In genomic region chr9:98364042-98364441, GRCh38 we compare ENCODE assay signal across 16 cellular contexts.
DNase-seq lines count a peak whose midpoint lies in the region; ATAC-seq and TF ChIP-seq lines count a peak whose summit lies in the region.
"Had no signal": no experiment of that assay in that cellular context is flagged by ENCODE, and none has a peak within 500 bp of the region (broad histone marks: within the 10 kb centered on the region; RNA-seq: fewer than 3 reads in every experiment).

No MANE protein-coding gene starts in this region.

- peak overlapping the region; percentile 50; the same call in 1 of the 2 replicates for H2BK120ac ChIP-seq in IMR-90 (ENCODE audit: low read depth, low read length)

- no peaks in the 10 kb centered on the region for H4K20me1 ChIP-seq in IMR-90 (ENCODE audit: insufficient read depth, low read length)

- no TSS peak for BruUV-seq in IMR-90 (replicated peaks; lab: Mats Ljungman, UMichigan)

- H2BK20ac ChIP-seq in IMR-90 (ENCODE audit: low read depth, low read length), result peak overlapping the region; percentile 66; the same call in 1 of the 2 replicates

- TF ChIP-seq POLR2A in IMR-90 (IDR thresholded peaks at IDR 0.05; ENCODE audit: low read depth, low read length) (no peak), esophagus muscularis mucosa (IDR thresholded peaks at IDR 0.05; ENCODE audit: low read depth) (no peak)

- H4K5ac ChIP-seq in IMR-90 (ENCODE audit: low read depth, low read length), result no peak overlapping the region

- no peak for TF ChIP-seq RAD21 in IMR-90 (IDR thresholded peaks at IDR 0.05; ENCODE audit: low read length)

- TF ChIP-seq CTCF in GM10248 (IDR thresholded peaks at IDR 0.05; ENCODE audit: control extremely low read depth, extremely low read depth, low read depth, missing control alignments) (no peak), IMR-90 (conservative IDR thresholded peaks at IDR 0.05; ENCODE audit: low read depth, low read length) (no peak), esophagus muscularis mucosa (IDR thresholded peaks at IDR 0.05) (no peak), retinal pigment epithelial cell (conservative IDR thresholded peaks at IDR 0.05; ENCODE audit: low read depth, low read length) (no peak)

- no peak overlapping the region for H3K27ac ChIP-seq in IMR-90 (ENCODE audit: insufficient read depth, low read length)
- no peak overlapping the region for H3K27ac ChIP-seq in esophagus muscularis mucosa (replicated peaks in 1 of 4)
- H3K27ac ChIP-seq: C4-2B, HL-60 had no signal

- H3K9me1 ChIP-seq in IMR-90 (ENCODE audit: insufficient read depth, low read length), result peaks cover 6% of the 10 kb centered on the region; the same call in 1 of the 2 replicates

- no peak overlapping the region for H3K4me2 ChIP-seq in IMR-90 (ENCODE audit: low read depth, low read length)

- peak overlapping the region; percentile 48 for H2AFZ ChIP-seq in IMR-90 (replicated peaks; ENCODE audit: low read length, poor library complexity)

- peak overlapping the region; percentile 63; the same call in 1 of the 2 replicates for H3K14ac ChIP-seq in IMR-90 (replicated peaks; ENCODE audit: low read depth, low read length)

- H3K27me3 ChIP-seq in IMR-90 (ENCODE audit: control insufficient read depth, insufficient read depth, low read length), result no peaks in the 10 kb centered on the region
- peaks cover 0 to 6% (median 0%) of the 10 kb centered on the region in 4 donors for H3K27me3 ChIP-seq in esophagus muscularis mucosa

- no peak for TF ChIP-seq EP300 in esophagus muscularis mucosa (IDR thresholded peaks at IDR 0.05)

- DNase-seq in GM10248 (ENCODE audit: extremely low spot score) (peak; percentile 0), IMR-90 (no peak), esophagus muscularis mucosa (ENCODE audit: extremely low spot score) (peak; percentile 60), retinal pigment epithelial cell (ENCODE audit: low read depth) (peak; percentile 55), left ventricle myocardium superior (no peak), Ammon's horn (ENCODE audit: low spot score) (no peak)
- no peak for DNase-seq in activated CD4-positive, alpha-beta T cell treated with anti-CD3 and anti-CD28 coated beads, Interleukin-2, amount 50 U/mL, for 1 hour
- DNase-seq: ACHN; CD4-positive, alpha-beta T cell; DMS79 treated with DMSO at 0.1 percent for 48 hours; GF-D8 had no signal

- H2BK5ac ChIP-seq in IMR-90 (ENCODE audit: low read depth, low read length, poor library complexity, severe bottlenecking), result no peak overlapping the region

- H2AK5ac ChIP-seq in IMR-90 (ENCODE audit: low read depth, low read length), result peak overlapping the region; percentile 4; the same call in 1 of the 2 replicates

- in situ Hi-C loops in IMR-90 (cut with MboI; ENCODE audit: low sequenced_read_pairs), result no loop called here

- H2AK9ac ChIP-seq in IMR-90 (replicated peaks; ENCODE audit: low read depth, low read length, poor library complexity), result no peak overlapping the region

- intact Hi-C loops in IMR-90 (cut with micrococcal nuclease), result no loop called here
- intact Hi-C loops in esophagus muscularis mucosa (cut with DNase I), result no loop called here
- intact Hi-C loops in left ventricle myocardium superior (cut with micrococcal nuclease), result no loop called here

- H4K91ac ChIP-seq in IMR-90 (ENCODE audit: insufficient read depth, low read depth, low read length), result no peak overlapping the region; the same call in 1 of the 2 replicates

- 0 out of 3 replicates have a peak overlapping the region, but pooled peaks have one; percentile 53 for H2BK15ac ChIP-seq in IMR-90 (ENCODE audit: low read depth, low read length)

- H3K18ac ChIP-seq in IMR-90 (ENCODE audit: low read depth, low read length), result no peak overlapping the region

- 29% methylated on average over 4 of the region's 6 CpGs; no CpG with 5 or more reads in 1 of the 2 experiments for WGBS in IMR-90 (ENCODE audit: extremely low coverage in 2 of 2, insufficient read length in 1 of 2), 2 experiments
- WGBS in esophagus muscularis mucosa, result 58% methylated on average over 6 of the region's 6 CpGs

- H3K4me3 ChIP-seq in IMR-90 (ENCODE audit: insufficient read depth, low read depth, low read length), result no peak overlapping the region
- H3K4me3 ChIP-seq in esophagus muscularis mucosa, result no peak overlapping the region
- H3K4me3 ChIP-seq in retinal pigment epithelial cell (ENCODE audit: low read length), result no peak overlapping the region
- H3K4me3 ChIP-seq: GM12878, HAP-1, K562 had no signal

- no peak overlapping the region for H3K56ac ChIP-seq in IMR-90 (ENCODE audit: extremely low read depth, insufficient read depth, low read length)

- peak overlapping the region in 1 of 2 experiments; percentile 31; a peak in 1 of 4 replicates for H4K8ac ChIP-seq in IMR-90 (ENCODE audit: low read depth in 2 of 2, low read length in 2 of 2)

- H3K79me1 ChIP-seq in IMR-90 (ENCODE audit: low read depth in 1 of 2, low read length in 2 of 2), result 0 out of 4 replicates have a peak, but pooled peaks cover 0 to 4% of the 10 kb centered on the region in 2 experiments

- no peak overlapping the region for H3K9ac ChIP-seq in IMR-90 (ENCODE audit: low read depth, low read length)

- H3K4ac ChIP-seq in IMR-90 (ENCODE audit: low read depth, low read length), result peak overlapping the region; percentile 25

- CTCF ChIA-PET in GM10248 (lab: Yijun Ruan, JAX), result interaction anchor here (0.8 to 2.0 kb wide), 4 partner anchors 12 to 21 kb away, joined by 3 to 5 read pairs (median 4); no protein-coding TSS in a partner anchor
- CTCF ChIA-PET in IMR-90 (lab: Yijun Ruan, JAX), result interaction anchor here (0.6 to 1.3 kb wide), 4 partner anchors 26 to 264 kb away, joined by 3 to 4 read pairs (median 3); no protein-coding TSS in a partner anchor

- peaks cover 6% of the 10 kb centered on the region for H3K9me3 ChIP-seq in IMR-90 (ENCODE audit: control insufficient read depth, insufficient read depth, low read length)
- peaks cover 0 to 15% (median 10%) of the 10 kb centered on the region in 4 donors for H3K9me3 ChIP-seq in esophagus muscularis mucosa

- no peak overlapping the region; the same call in 1 of the 2 replicates for H3K23ac ChIP-seq in IMR-90 (ENCODE audit: low read depth, low read length)

- peaks cover 3% of the 10 kb centered on the region; the same call in 1 of the 2 replicates for H3K36me3 ChIP-seq in IMR-90 (ENCODE audit: control insufficient read depth, insufficient read depth, low read length)
- no peaks in the 10 kb centered on the region for H3K36me3 ChIP-seq in esophagus muscularis mucosa
- H3K36me3 ChIP-seq: HAP-1 had no signal

- POLR2A ChIA-PET in GM10248 (lab: Yijun Ruan, JAX), result no interaction called here
- POLR2A ChIA-PET in IMR-90 (lab: Charles Lee; ENCODE audit: unreplicated experiment), result no interaction called here

- dilution Hi-C loops in IMR-90 (cut with HindIII; ENCODE audit: low sequenced_read_pairs, unreplicated experiment), result no loop called here

- ATAC-seq in IMR-90 (ENCODE audit: low read depth), result no peak
- ATAC-seq in left ventricle myocardium superior, result no peak
- ATAC-seq: GM12878, K562 had no signal

- H3K4me1 ChIP-seq in IMR-90 (ENCODE audit: control insufficient read depth, insufficient read depth, low read length), result no peaks in the 10 kb centered on the region; the same call in 1 of the 2 replicates
- H3K4me1 ChIP-seq in esophagus muscularis mucosa, result no peaks in the 10 kb centered on the region
- H3K4me1 ChIP-seq: HAP-1 had no signal

TF ChIP-seq in IMR-90, 13 proteins besides CTCF, POLR2A, EP300 and RAD21:
- TF ChIP-seq BHLHE40 (IDR thresholded peaks at IDR 0.05; ENCODE audit: low read depth, low read length) (no peak), MAFK (IDR thresholded peaks at IDR 0.05; ENCODE audit: low read depth, low read length) (no peak), MXI1 (IDR thresholded peaks at IDR 0.05; ENCODE audit: borderline replicate concordance, low read depth, low read length) (no peak), RFX5 (IDR thresholded peaks at IDR 0.05; ENCODE audit: low read depth, low read length) (no peak), CEBPB (IDR thresholded peaks at IDR 0.05; ENCODE audit: low read depth, low read length) (no peak), FOS (IDR thresholded peaks at IDR 0.05; ENCODE audit: low read depth, low read length) (no peak), RCOR1 (IDR thresholded peaks at IDR 0.05; ENCODE audit: insufficient replicate concordance, low read length) (no peak), CHD1 (IDR thresholded peaks at IDR 0.05; ENCODE audit: low read depth, low read length) (no peak), MAZ (IDR thresholded peaks at IDR 0.05; ENCODE audit: borderline replicate concordance, low read depth, low read length) (no peak), NFE2L2 (IDR thresholded peaks at IDR 0.05; ENCODE audit: low read depth, low read length) (no peak), SMC3 (IDR thresholded peaks at IDR 0.05; ENCODE audit: low read depth, low read length) (no peak)
- TF ChIP-seq, protein P1, sequence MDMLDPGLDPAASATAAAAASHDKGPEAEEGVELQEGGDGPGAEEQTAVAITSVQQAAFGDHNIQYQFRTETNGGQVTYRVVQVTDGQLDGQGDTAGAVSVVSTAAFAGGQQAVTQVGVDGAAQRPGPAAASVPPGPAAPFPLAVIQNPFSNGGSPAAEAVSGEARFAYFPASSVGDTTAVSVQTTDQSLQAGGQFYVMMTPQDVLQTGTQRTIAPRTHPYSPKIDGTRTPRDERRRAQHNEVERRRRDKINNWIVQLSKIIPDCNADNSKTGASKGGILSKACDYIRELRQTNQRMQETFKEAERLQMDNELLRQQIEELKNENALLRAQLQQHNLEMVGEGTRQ (IDR thresholded peaks at IDR 0.05; ENCODE audit: low read depth, low read length), result no peak
- TF ChIP-seq, protein P2, sequence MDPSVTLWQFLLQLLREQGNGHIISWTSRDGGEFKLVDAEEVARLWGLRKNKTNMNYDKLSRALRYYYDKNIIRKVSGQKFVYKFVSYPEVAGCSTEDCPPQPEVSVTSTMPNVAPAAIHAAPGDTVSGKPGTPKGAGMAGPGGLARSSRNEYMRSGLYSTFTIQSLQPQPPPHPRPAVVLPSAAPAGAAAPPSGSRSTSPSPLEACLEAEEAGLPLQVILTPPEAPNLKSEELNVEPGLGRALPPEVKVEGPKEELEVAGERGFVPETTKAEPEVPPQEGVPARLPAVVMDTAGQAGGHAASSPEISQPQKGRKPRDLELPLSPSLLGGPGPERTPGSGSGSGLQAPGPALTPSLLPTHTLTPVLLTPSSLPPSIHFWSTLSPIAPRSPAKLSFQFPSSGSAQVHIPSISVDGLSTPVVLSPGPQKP (IDR thresholded peaks at IDR 0.05; ENCODE audit: borderline replicate concordance, low read depth, low read length), result no peak

Comparison
In these comparisons a context has a peak if more than half of its experiments do, and no peak if none do; other contexts are left out.
1. DNase-seq: peak in GM10248 (single experiment), esophagus muscularis mucosa (single experiment) and retinal pigment epithelial cell (single experiment); none in IMR-90 (single experiment), left ventricle myocardium superior (single experiment), Ammon's horn (single experiment) and activated CD4-positive, alpha-beta T cell treated with anti-CD3 and anti-CD28 coated beads, Interleukin-2, amount 50 U/mL, for 1 hour (single experiment).